16 cellular contexts compared by ENCODE assay signal in the genomic region with DNA sequence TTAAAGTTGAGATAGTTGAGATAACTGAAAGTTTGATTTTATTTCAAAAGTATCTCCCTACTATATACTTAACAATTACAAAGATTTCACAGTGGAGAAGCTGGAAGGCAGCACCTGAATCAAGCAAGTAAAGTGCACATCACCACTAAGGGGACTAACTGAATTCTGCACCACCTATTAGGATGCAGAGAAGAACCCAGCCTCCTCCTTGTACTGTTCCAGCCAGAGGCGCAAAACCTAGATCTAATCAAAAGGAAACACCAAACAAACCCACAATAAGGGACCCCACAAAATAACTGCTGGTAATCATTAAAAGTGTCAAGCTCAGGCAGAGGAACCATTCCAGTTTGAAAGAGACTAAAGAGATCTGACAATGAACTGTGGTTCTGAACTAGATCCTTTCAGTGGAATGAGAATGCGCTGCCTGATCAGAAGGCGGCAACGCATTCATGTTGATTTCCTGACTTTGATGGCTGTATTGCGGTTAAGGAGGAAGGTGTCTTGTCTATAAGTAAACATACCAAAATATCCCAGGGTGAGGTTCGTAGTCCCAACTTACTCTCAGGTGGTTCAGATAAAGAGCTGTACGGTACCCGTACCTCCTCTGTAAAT. TPM values are rescaled to one million over a fixed set of nuclear protein-coding genes. Genes with fewer than 3 reads are reported as not detected.
DNase-seq lines count a peak whose midpoint lies in the region; ATAC-seq and TF ChIP-seq lines count a peak whose summit lies in the region.
"Had no signal": no experiment of that assay in that cellular context is flagged by ENCODE, and none has a peak within 500 bp of the region (broad histone marks: within the 10 kb centered on the region; RNA-seq: fewer than 3 reads in every experiment).

No MANE protein-coding gene starts in this region.

- H3K9me2 ChIP-seq in GM23248 (ENCODE audit: insufficient read depth): no peaks in the 10 kb centered on the region

- no peak overlapping the region for H2AFZ ChIP-seq in GM23248

- no peak for TF ChIP-seq CTCF in suprapubic skin (IDR thresholded peaks at IDR 0.05)

- CTCF ChIA-PET in activated CD4-positive, alpha-beta T cell treated with anti-CD3 and anti-CD28 coated beads for 36 hours (lab: Charles Lee): interaction anchor here (1.5 kb wide), 1 partner anchor 16 kb away, joined by 3 read pairs; no protein-coding TSS in a partner anchor
- CTCF ChIA-PET in naive thymus-derived CD4-positive, alpha-beta T cell (lab: Charles Lee): interaction anchor here (0.6 to 0.8 kb wide), 2 partner anchors 17 to 257 kb away, joined by 3 read pairs; a partner anchor contains a TSS

- POLR2A ChIA-PET in activated CD4-positive, alpha-beta T cell treated with anti-CD3 and anti-CD28 coated beads for 36 hours (lab: Charles Lee): no interaction called here
- POLR2A ChIA-PET in naive thymus-derived CD4-positive, alpha-beta T cell (lab: Charles Lee): interaction anchor here (0.6 to 11.3 kb wide), 6 partner anchors 8 to 792 kb away, joined by 3 to 87 read pairs (median 4); a partner anchor contains a TSS

- H3K4me2 ChIP-seq in GM23248 (ENCODE audit: unreplicated experiment): no peak overlapping the region

- no peak for DNase-seq in activated CD4-positive, alpha-beta T cell treated with anti-CD3 and anti-CD28 coated beads for 36 hours
- no peak for DNase-seq in activated CD4-positive, alpha-beta T cell treated with anti-CD3 and anti-CD28 coated beads, Interleukin-2, amount 50 U/mL, for 4 hours
- DNase-seq in Jurkat, Clone E6-1 (ENCODE audit: low read depth, low spot score): peak; percentile 91
- no peak for DNase-seq in activated T-helper 1 cell treated with anti-CD3 and anti-CD28 coated beads, Interleukin-12 subunit alpha, Interleukin-12 subunit beta, Interleukin-2, Interleukin-4 antibody, amounts not matched to agents 30 ng/mL and 10 ng/mL and 1 ng/mL, durations not matched to agents 14 hours and 24 hours and 36 hours (ENCODE audit: low spot score)
- peak in 7 of 9 donors; percentile 47 to 73 (median 57) for DNase-seq in naive thymus-derived CD4-positive, alpha-beta T cell
- DNase-seq in GM23248 (no peak), hippocampal formation (lab: John Stamatoyannopoulos, UW) (no peak), suprapubic skin (ENCODE audit: low spot score in 2 of 2) (no peak)
- DNase-seq: anterior cingulate cortex, cortex of kidney, GOT3, NCI-H1694 treated with DMSO at 0.1 percent for 48 hours, testis had no signal

- ATAC-seq in activated CD4-positive, alpha-beta T cell treated with anti-CD3 and anti-CD28 coated beads for 36 hours: peak; percentile 51
- ATAC-seq in naive thymus-derived CD4-positive, alpha-beta T cell: peak; percentile 69

- peak overlapping the region; percentile 61 for H3K27ac Mint-ChIP-seq in activated CD4-positive, alpha-beta T cell treated with anti-CD3 and anti-CD28 coated beads for 36 hours
- H3K27ac Mint-ChIP-seq in activated T-helper 1 cell treated with anti-CD3 and anti-CD28 coated beads, Interleukin-12 subunit alpha, Interleukin-12 subunit beta, Interleukin-2, Interleukin-4 antibody, amounts not matched to agents 30 ng/mL and 10 ng/mL and 1 ng/mL, durations not matched to agents 14 hours and 24 hours and 36 hours: peak overlapping the region; percentile 32
- peak overlapping the region; percentile 41 to 94 (median 77) for H3K27ac Mint-ChIP-seq in naive thymus-derived CD4-positive, alpha-beta T cell
- H3K27ac Mint-ChIP-seq: nephron had no signal

- H3K27ac ChIP-seq in naive thymus-derived CD4-positive, alpha-beta T cell (ENCODE audit: low read depth, low read length): peak overlapping the region; percentile 43
- H3K27ac ChIP-seq in GM23248 (no peak overlapping the region), suprapubic skin (no peak overlapping the region)
- H3K27ac ChIP-seq: 22Rv1, testis had no signal

- TF ChIP-seq POLR2A in suprapubic skin (IDR thresholded peaks at IDR 0.05): no peak

- no peaks in the 10 kb centered on the region for H3K9me3 Mint-ChIP-seq in activated CD4-positive, alpha-beta T cell treated with anti-CD3 and anti-CD28 coated beads for 36 hours (ENCODE audit: low read depth)
- H3K9me3 Mint-ChIP-seq in activated T-helper 1 cell treated with anti-CD3 and anti-CD28 coated beads, Interleukin-12 subunit alpha, Interleukin-12 subunit beta, Interleukin-2, Interleukin-4 antibody, amounts not matched to agents 30 ng/mL and 10 ng/mL and 1 ng/mL, durations not matched to agents 14 hours and 24 hours and 36 hours: no peaks in the 10 kb centered on the region
- H3K9me3 Mint-ChIP-seq in naive thymus-derived CD4-positive, alpha-beta T cell: no peaks in the 10 kb centered on the region

- peaks cover 100% of the 10 kb centered on the region for H3K79me2 ChIP-seq in GM23248 (ENCODE audit: insufficient read depth)

- 97 to 99% methylated on average over 8 of the region's 8 CpGs for WGBS in GM23248 (ENCODE audit: low coverage in 1 of 2, low lambda C conversion rate in 2 of 2, missing lambda C conversion rate in 2 of 2), 2 experiments
- 90% methylated on average over 8 of the region's 8 CpGs for WGBS in suprapubic skin

- no peak for TF ChIP-seq EP300 in suprapubic skin (IDR thresholded peaks at IDR 0.05)

- peaks cover 9% of the 10 kb centered on the region; the same call in 1 of the 2 replicates for H4K20me1 ChIP-seq in GM23248 (ENCODE audit: insufficient read depth)

- no peaks in the 10 kb centered on the region for H3K27me3 ChIP-seq in naive thymus-derived CD4-positive, alpha-beta T cell (ENCODE audit: control insufficient read depth in 2 of 2, insufficient read depth in 2 of 2, low read length in 2 of 2)
- no peaks in the 10 kb centered on the region for H3K27me3 ChIP-seq in GM23248 (replicated peaks; ENCODE audit: insufficient read depth)
- no peaks in the 10 kb centered on the region for H3K27me3 ChIP-seq in suprapubic skin
- H3K27me3 ChIP-seq: testis had no signal

- no peaks in the 10 kb centered on the region for H3K9me3 ChIP-seq in naive thymus-derived CD4-positive, alpha-beta T cell (ENCODE audit: control insufficient read depth in 2 of 3, low read length in 3 of 3)
- H3K9me3 ChIP-seq in GM23248 (ENCODE audit: low read depth) (no peaks in the 10 kb centered on the region), suprapubic skin (no peaks in the 10 kb centered on the region)
- H3K9me3 ChIP-seq: testis had no signal

- in situ Hi-C loops in GM23248 (cut with MboI): no loop called here

- H3K36me3 Mint-ChIP-seq in activated CD4-positive, alpha-beta T cell treated with anti-CD3 and anti-CD28 coated beads for 36 hours (ENCODE audit: low read depth): peaks cover 11% of the 10 kb centered on the region
- peaks cover 8% of the 10 kb centered on the region for H3K36me3 Mint-ChIP-seq in activated T-helper 1 cell treated with anti-CD3 and anti-CD28 coated beads, Interleukin-12 subunit alpha, Interleukin-12 subunit beta, Interleukin-2, Interleukin-4 antibody, amounts not matched to agents 30 ng/mL and 10 ng/mL and 1 ng/mL, durations not matched to agents 14 hours and 24 hours and 36 hours (ENCODE audit: low read depth)
- H3K36me3 Mint-ChIP-seq in naive thymus-derived CD4-positive, alpha-beta T cell: peaks cover 0 to 12% (median 7%) of the 10 kb centered on the region in 5 donors

- peak overlapping the region; percentile 1 for H3K4me3 Mint-ChIP-seq in activated CD4-positive, alpha-beta T cell treated with anti-CD3 and anti-CD28 coated beads for 36 hours
- peak overlapping the region; percentile 54 for H3K4me3 Mint-ChIP-seq in activated T-helper 1 cell treated with anti-CD3 and anti-CD28 coated beads, Interleukin-12 subunit alpha, Interleukin-12 subunit beta, Interleukin-2, Interleukin-4 antibody, amounts not matched to agents 30 ng/mL and 10 ng/mL and 1 ng/mL, durations not matched to agents 14 hours and 24 hours and 36 hours
- H3K4me3 Mint-ChIP-seq in naive thymus-derived CD4-positive, alpha-beta T cell: peak overlapping the region; percentile 61 to 91 (median 74)
- H3K4me3 Mint-ChIP-seq: nephron had no signal

- H3F3A ChIP-seq in GM23248 (ENCODE audit: insufficient read depth): no peaks in the 10 kb centered on the region

- H3K27me3 Mint-ChIP-seq in activated CD4-positive, alpha-beta T cell treated with anti-CD3 and anti-CD28 coated beads for 36 hours: no peaks in the 10 kb centered on the region
- no peaks in the 10 kb centered on the region for H3K27me3 Mint-ChIP-seq in activated T-helper 1 cell treated with anti-CD3 and anti-CD28 coated beads, Interleukin-12 subunit alpha, Interleukin-12 subunit beta, Interleukin-2, Interleukin-4 antibody, amounts not matched to agents 30 ng/mL and 10 ng/mL and 1 ng/mL, durations not matched to agents 14 hours and 24 hours and 36 hours (ENCODE audit: insufficient read depth)
- H3K27me3 Mint-ChIP-seq in naive thymus-derived CD4-positive, alpha-beta T cell: no peaks in the 10 kb centered on the region

- H3K4me1 ChIP-seq in naive thymus-derived CD4-positive, alpha-beta T cell (ENCODE audit: control insufficient read depth in 2 of 2, insufficient read depth in 2 of 2, low read length in 2 of 2): peaks cover 17 to 21% of the 10 kb centered on the region in 2 donors
- peaks cover 5% of the 10 kb centered on the region; the same call in 1 of the 2 replicates for H3K4me1 ChIP-seq in GM23248 (ENCODE audit: insufficient read depth)
- H3K4me1 ChIP-seq in suprapubic skin: no peaks in the 10 kb centered on the region

- intact Hi-C loops in activated CD4-positive, alpha-beta T cell treated with anti-CD3 and anti-CD28 coated beads for 36 hours (cut with DNase I, micrococcal nuclease): no loop called here
- intact Hi-C loops in activated T-helper 1 cell treated with anti-CD3 and anti-CD28 coated beads, Interleukin-12 subunit alpha, Interleukin-12 subunit beta, Interleukin-2, Interleukin-4 antibody, amounts not matched to agents 30 ng/mL and 10 ng/mL and 1 ng/mL, durations not matched to agents 14 hours and 24 hours and 36 hours (cut with micrococcal nuclease): no loop called here
- intact Hi-C loops in naive thymus-derived CD4-positive, alpha-beta T cell (cut with micrococcal nuclease): loop anchor here in 1 of 2 donors (10.0 kb wide), 1 partner anchor 384 kb away; no protein-coding TSS in a partner anchor

- no peak overlapping the region for H3K9ac ChIP-seq in GM23248

- peaks cover 44% of the 10 kb centered on the region for H3K4me1 Mint-ChIP-seq in activated CD4-positive, alpha-beta T cell treated with anti-CD3 and anti-CD28 coated beads for 36 hours
- H3K4me1 Mint-ChIP-seq in activated T-helper 1 cell treated with anti-CD3 and anti-CD28 coated beads, Interleukin-12 subunit alpha, Interleukin-12 subunit beta, Interleukin-2, Interleukin-4 antibody, amounts not matched to agents 30 ng/mL and 10 ng/mL and 1 ng/mL, durations not matched to agents 14 hours and 24 hours and 36 hours (ENCODE audit: low read depth): peaks cover 42% of the 10 kb centered on the region
- H3K4me1 Mint-ChIP-seq in naive thymus-derived CD4-positive, alpha-beta T cell: peaks cover 38 to 72% (median 60%) of the 10 kb centered on the region in 7 donors

- H3K4me3 ChIP-seq in Jurkat, Clone E6-1 (ENCODE audit: low read length): no peak overlapping the region; the same call in 1 of the 2 replicates
- H3K4me3 ChIP-seq in naive thymus-derived CD4-positive, alpha-beta T cell (ENCODE audit: low read length): peak overlapping the region; percentile 19
- H3K4me3 ChIP-seq in GM23248: no peak overlapping the region
- H3K4me3 ChIP-seq in suprapubic skin: no peak overlapping the region
- H3K4me3 ChIP-seq: lung, testis had no signal

- no peaks in the 10 kb centered on the region for H3K36me3 ChIP-seq in naive thymus-derived CD4-positive, alpha-beta T cell (ENCODE audit: control insufficient read depth in 2 of 3, insufficient read depth in 3 of 3, low read length in 3 of 3)
- H3K36me3 ChIP-seq in GM23248 (ENCODE audit: low read depth) (0 out of 2 replicates have a peak, but pooled peaks cover 8% of the 10 kb centered on the region), suprapubic skin (no peaks in the 10 kb centered on the region)

RNA-seq across cellular contexts. Expression of a gene that starts 16.8 kb away (rescaled TPM):
- 100 to 1,000 TPM; 259 to 348 TPM for total RNA-seq in activated CD4-positive, alpha-beta T cell treated with anti-CD3 and anti-CD28 coated beads for 36 hours
- 211 TPM for polyA plus RNA-seq in Jurkat, Clone E6-1 (2012; ENCODE audit: insufficient read depth, insufficient read length)
- 270 and 273 TPM in 2 replicates for total RNA-seq in activated T-helper 1 cell treated with anti-CD3 and anti-CD28 coated beads, Interleukin-12 subunit alpha, Interleukin-12 subunit beta, Interleukin-2, Interleukin-4 antibody, amounts not matched to agents 30 ng/mL and 10 ng/mL and 1 ng/mL, durations not matched to agents 14 hours and 24 hours and 36 hours
- total RNA-seq in naive thymus-derived CD4-positive, alpha-beta T cell: 100 to 1,000 TPM; 127 to 231 (median 169) TPM
- polyA plus RNA-seq in naive thymus-derived CD4-positive, alpha-beta T cell: 10 to 100 TPM; 42.8 to 71.8 TPM
- 707 and 711 TPM in 2 replicates for total RNA-seq in GM23248 (2014; rRNA removed; shearing (Covaris generic))
- polyA plus RNA-seq in GM23248 (2016; fragmentation: Nextera tagmentation; extraction: Ambion mirVana): 602 and 613 TPM in 2 replicates
- total RNA-seq in suprapubic skin: 100 to 1,000 TPM; 263 to 400 (median 287) TPM

RNA-seq across cellular contexts. Expression of a gene that starts 17.1 kb away (rescaled TPM):
- total RNA-seq in activated CD4-positive, alpha-beta T cell treated with anti-CD3 and anti-CD28 coated beads for 36 hours: 100 to 1,000 TPM; 161 to 173 TPM
- 136 TPM for polyA plus RNA-seq in Jurkat, Clone E6-1 (2012; ENCODE audit: insufficient read depth, insufficient read length)
- 203 and 219 TPM in 2 replicates for total RNA-seq in activated T-helper 1 cell treated with anti-CD3 and anti-CD28 coated beads, Interleukin-12 subunit alpha, Interleukin-12 subunit beta, Interleukin-2, Interleukin-4 antibody, amounts not matched to agents 30 ng/mL and 10 ng/mL and 1 ng/mL, durations not matched to agents 14 hours and 24 hours and 36 hours
- total RNA-seq in naive thymus-derived CD4-positive, alpha-beta T cell: 100 to 1,000 TPM; 189 to 340 (median 209) TPM
- polyA plus RNA-seq in naive thymus-derived CD4-positive, alpha-beta T cell: 100 to 1,000 TPM; 129 to 134 TPM
- total RNA-seq in GM23248 (2014; rRNA removed; shearing (Covaris generic)): 480 and 499 TPM in 2 replicates
- 512 and 518 TPM in 2 replicates for polyA plus RNA-seq in GM23248 (2016; fragmentation: Nextera tagmentation; extraction: Ambion mirVana)
- total RNA-seq in suprapubic skin: 100 to 1,000 TPM; 126 to 233 (median 165) TPM

RNA-seq across cellular contexts. Expression of a gene that starts 57.4 kb away (rescaled TPM):
- total RNA-seq in activated CD4-positive, alpha-beta T cell treated with anti-CD3 and anti-CD28 coated beads for 36 hours: 10 to 100 TPM; 29.0 to 30.7 TPM
- 19.6 TPM for polyA plus RNA-seq in Jurkat, Clone E6-1 (2012; ENCODE audit: insufficient read depth, insufficient read length)
- 36.6 and 40.9 TPM in 2 replicates for total RNA-seq in activated T-helper 1 cell treated with anti-CD3 and anti-CD28 coated beads, Interleukin-12 subunit alpha, Interleukin-12 subunit beta, Interleukin-2, Interleukin-4 antibody, amounts not matched to agents 30 ng/mL and 10 ng/mL and 1 ng/mL, durations not matched to agents 14 hours and 24 hours and 36 hours
- 10 to 100 TPM; 12.4 to 31.0 (median 22.1) TPM for total RNA-seq in naive thymus-derived CD4-positive, alpha-beta T cell
- 1 to 10 TPM; 6.2 to 7.2 TPM for polyA plus RNA-seq in naive thymus-derived CD4-positive, alpha-beta T cell
- total RNA-seq in GM23248 (2014; rRNA removed; shearing (Covaris generic)): 39.0 and 45.9 TPM in 2 replicates
- 30.9 and 39.7 TPM in 2 replicates for polyA plus RNA-seq in GM23248 (2016; fragmentation: Nextera tagmentation; extraction: Ambion mirVana)
- total RNA-seq in suprapubic skin: 100 to 1,000 TPM in 2 of 4 donors, 10 to 100 TPM in 2; 70.0 to 185 (median 95.5) TPM

Comparison
In these comparisons a context has a peak if more than half of its experiments do, and no peak if none do; other contexts are left out.
1. DNase-seq: peak in Jurkat, Clone E6-1 (single experiment) and naive thymus-derived CD4-positive, alpha-beta T cell (7 of 9); none in activated CD4-positive, alpha-beta T cell treated with anti-CD3 and anti-CD28 coated beads for 36 hours (single experiment), activated CD4-positive, alpha-beta T cell treated with anti-CD3 and anti-CD28 coated beads, Interleukin-2, amount 50 U/mL, for 4 hours (0 of 2), activated T-helper 1 cell treated with anti-CD3 and anti-CD28 coated beads, Interleukin-12 subunit alpha, Interleukin-12 subunit beta, Interleukin-2, Interleukin-4 antibody, amounts not matched to agents 30 ng/mL and 10 ng/mL and 1 ng/mL, durations not matched to agents 14 hours and 24 hours and 36 hours (single experiment), GM23248 (single experiment), hippocampal formation (0 of 2) and suprapubic skin (0 of 2).
2. H3K4me3 Mint-ChIP-seq: peak in every context shown above with its lines; median percentile 74 in naive thymus-derived CD4-positive, alpha-beta T cell; 54 in activated T-helper 1 cell treated with anti-CD3 and anti-CD28 coated beads, Interleukin-12 subunit alpha, Interleukin-12 subunit beta, Interleukin-2, Interleukin-4 antibody, amounts not matched to agents 30 ng/mL and 10 ng/mL and 1 ng/mL, durations not matched to agents 14 hours and 24 hours and 36 hours; 1 in activated CD4-positive, alpha-beta T cell treated with anti-CD3 and anti-CD28 coated beads for 36 hours.
3. Peak in every context shown above with its lines, with median percentiles within 50 percentile points of each other: H3K27ac Mint-ChIP-seq.